ENCODE assay signal across 28 cellular contexts in the genomic region with DNA sequence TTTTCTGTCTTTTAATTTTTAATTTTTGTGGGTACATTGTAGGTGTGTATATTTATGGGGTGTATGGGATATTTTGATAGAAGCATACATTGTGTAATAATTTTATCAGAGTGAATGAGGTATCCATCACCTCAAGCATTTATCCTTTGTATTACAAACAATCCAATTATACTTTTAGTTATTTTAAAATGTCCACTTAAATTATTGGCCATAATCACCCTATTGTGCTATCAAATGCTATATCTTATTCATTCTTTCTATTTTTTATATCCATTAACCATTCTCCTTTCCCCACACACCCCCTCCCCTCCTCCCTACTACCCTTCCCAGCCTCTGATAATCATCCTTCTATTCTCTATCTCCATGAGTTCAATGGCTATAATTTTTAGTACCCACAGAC.
"Had no signal": no experiment of that assay in that cellular context is flagged by ENCODE, and none has a peak within 500 bp of the region (broad histone marks: within the 10 kb centered on the region; RNA-seq: fewer than 3 reads in every experiment).

No MANE protein-coding gene starts in this region.

- H3K4me3 ChIP-seq: colonic mucosa, coronary artery, dorsolateral prefrontal cortex, esophagus muscularis mucosa, esophagus squamous epithelium, gastrocnemius medialis, gastroesophageal sphincter, heart left ventricle, heart right ventricle had no signal

- H3K9me3 ChIP-seq: colonic mucosa, esophagus muscularis mucosa, esophagus squamous epithelium, gastrocnemius medialis, gastroesophageal sphincter had no signal

- H3K27me3 ChIP-seq: colonic mucosa, gastrocnemius medialis, gastroesophageal sphincter had no signal

- ATAC-seq: effector memory CD8-positive, alpha-beta T cell; esophagus mucosa; foreskin keratinocyte; gastrocnemius medialis; gastroesophageal sphincter; heart left ventricle; heart right ventricle had no signal

- DNase-seq: colonic mucosa; cortex of kidney; dermis blood vessel endothelial cell; dorsolateral prefrontal cortex; effector CD4-positive, alpha-beta T cell; effector CD8-positive, alpha-beta T cell; effector memory CD4-positive, alpha-beta T cell; effector memory CD8-positive, alpha-beta T cell; endodermal cell; erythroblast; esophagus squamous epithelium; foreskin fibroblast; foreskin keratinocyte; foreskin melanocyte; gastrocnemius medialis; glutamatergic neuron; head of caudate nucleus; heart left ventricle; heart right ventricle had no signal

- H3K36me3 ChIP-seq: colonic mucosa, esophagus muscularis mucosa, esophagus squamous epithelium, gastrocnemius medialis, gastroesophageal sphincter, heart left ventricle, heart right ventricle had no signal

- H3K4me1 ChIP-seq: colonic mucosa, esophagus muscularis mucosa, esophagus squamous epithelium, foreskin keratinocyte, gastrocnemius medialis, gastroesophageal sphincter, heart left ventricle, heart right ventricle had no signal

- FAIRE-seq: colon, endometrium, endothelial cell of umbilical vein, frontal cortex had no signal

- H3K27ac ChIP-seq: colonic mucosa, coronary artery, dorsolateral prefrontal cortex, epithelial cell of prostate, esophagus muscularis mucosa, esophagus squamous epithelium, foreskin keratinocyte, gastrocnemius medialis, gastroesophageal sphincter, heart left ventricle, heart right ventricle had no signal
